11 cellular contexts compared by ENCODE assay signal in genomic region chr11:43505171-43505570, GRCh38.
"Had no signal": no experiment of that assay in that cellular context is flagged by ENCODE, and none has a peak within 500 bp of the region (broad histone marks: within the 10 kb centered on the region; RNA-seq: fewer than 3 reads in every experiment).

No MANE protein-coding gene starts in this region.

- H3K4me1 Mint-ChIP-seq: IgD-negative memory B cell had no signal

- H3K27ac Mint-ChIP-seq: IgD-negative memory B cell had no signal

- H3K4me3 Mint-ChIP-seq: IgD-negative memory B cell had no signal

- DNase-seq: NCI-H1048, NCI-H1105, NCI-H1436 treated with DMSO at 0.1 percent for 48 hours, NCI-H1694, NCI-H2081 treated with DMSO at 0.1 percent for 48 hours, NCI-H2171, NCI-H446 treated with DMSO at 0.1 percent for 48 hours, NCI-H510A treated with DMSO at 0.1 percent for 48 hours, NCI-H748 treated with DMSO at 0.1 percent for 48 hours, Peyer's patch had no signal
